In genomic region chr6:17999430-17999829, GRCh38 we compare ENCODE assay signal across 8 cellular contexts.
"Had no signal": no experiment of that assay in that cellular context is flagged by ENCODE, and none has a peak within 500 bp of the region (broad histone marks: within the 10 kb centered on the region; RNA-seq: fewer than 3 reads in every experiment).

No MANE protein-coding gene starts in this region.

- H3K4me2 ChIP-seq: GM23338 had no signal

- H3K27ac Mint-ChIP-seq: GM23338, HFFc6, IgD-negative memory B cell had no signal

- DNase-seq: H7, HFFc6, Kasumi-1, KG1 had no signal

- H3K4me1 Mint-ChIP-seq: GM23338 had no signal

- H3K4me1 ChIP-seq: HAP-1 had no signal

- H3K36me3 Mint-ChIP-seq: IgD-negative memory B cell had no signal

- H3K9me3 ChIP-seq: HAP-1 had no signal

- H2AFZ ChIP-seq: GM23338 had no signal

- H3K36me3 ChIP-seq: HAP-1 had no signal

- H3K27ac ChIP-seq: HL-60 had no signal

- H3K4me3 ChIP-seq: GM23338, HAP-1 had no signal

- ATAC-seq: GM23338 had no signal

- H3K9me3 Mint-ChIP-seq: GM23338, HFFc6, IgD-negative memory B cell had no signal

- H3K4me3 Mint-ChIP-seq: GM23338, HFFc6, IgD-negative memory B cell had no signal
